8 cellular contexts compared by ENCODE assay signal in the genomic region with DNA sequence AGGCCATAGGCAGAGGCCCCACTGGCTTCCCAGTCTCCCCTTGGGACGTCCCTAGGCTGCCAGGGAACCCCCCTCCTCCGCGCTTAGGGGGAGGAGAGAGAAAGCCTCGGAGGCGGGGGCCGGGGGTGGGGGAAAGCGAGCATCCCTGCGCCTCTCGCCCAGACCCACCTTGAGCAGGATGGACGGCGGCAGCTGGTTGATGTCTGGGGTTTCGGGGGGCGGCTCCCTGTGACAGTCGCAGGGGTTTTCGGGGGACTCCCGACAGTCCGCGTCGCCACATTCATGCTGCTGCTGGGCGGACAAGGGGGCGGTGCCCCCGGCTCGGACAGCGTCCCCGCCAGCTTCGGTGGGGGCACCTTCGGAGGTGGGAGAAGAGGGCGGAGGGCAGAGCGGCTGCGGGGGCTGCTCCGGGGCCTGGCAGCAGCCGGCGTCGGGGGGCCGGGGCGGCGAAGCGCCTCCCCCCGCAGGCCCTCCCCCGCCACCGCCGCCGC. TPM values are rescaled to one million over a fixed set of nuclear protein-coding genes. Genes with fewer than 3 reads are reported as not detected.
A peak's percentile ranks its signal among the peaks of the same experiment; 100 is the strongest.
DNase-seq lines count a peak whose midpoint lies in the region; ATAC-seq, FAIRE-seq and TF ChIP-seq lines count a peak whose summit lies in the region.

No MANE protein-coding gene starts in this region.

- FAIRE-seq in GM12878 (lab: Jason Lieb, UNC), result no peak

- no peaks in the 10 kb centered on the region for H4K20me1 ChIP-seq in GM12878 (ENCODE audit: control insufficient read depth, insufficient read depth)

- H3K4me3 ChIP-seq in GM12878, result peak overlapping the region; percentile 76
- H3K4me3 ChIP-seq in iPS-20b (ENCODE audit: low read length), result peak overlapping the region; percentile 71

- DNase-seq in COLO668 (lab: John Stamatoyannopoulos, UW; ENCODE audit: unreplicated experiment), result peak; percentile 46
- peak; percentile 28 to 49 (median 36) for DNase-seq in T-helper 1 cell
- DNase-seq in GM12878 (ENCODE audit: low read depth, low spot score), result peak; percentile 43
- DNase-seq in stimulated activated CD4-positive, alpha-beta T cell treated with anti-CD3 and anti-CD28 coated beads, Interleukin-12 subunit alpha, Interleukin-12 subunit beta, amount 100 ng/mL, for 24 hours (ENCODE audit: low read depth in 2 of 2), result peak; percentile 18 to 45
- no peak for DNase-seq in SKM-1 (lab: John Stamatoyannopoulos, UW; ENCODE audit: unreplicated experiment)

- no peak for TF ChIP-seq CTCF in GM12878 (IDR thresholded peaks at IDR 0.05 in 2 of 3, conservative IDR thresholded peaks at IDR 0.05 in 1 of 3; ENCODE audit: control insufficient read depth in 2 of 3, extremely low read depth in 1 of 3, insufficient read depth in 1 of 3, low read depth in 3 of 3, low read length in 3 of 3)

- RAD21 ChIA-PET in GM12878 (lab: Charles Lee; ENCODE audit: unreplicated experiment), result interaction anchor here (1.0 to 1.6 kb wide), 2 partner anchors 35 to 568 kb away, joined by 3 to 4 read pairs; no protein-coding TSS in a partner anchor

- peaks cover 26% of the 10 kb centered on the region for H3K79me2 ChIP-seq in GM12878 (ENCODE audit: control insufficient read depth, insufficient read depth, low read length)

- H3K27me3 ChIP-seq in GM12878 (replicated peaks in 1 of 2; ENCODE audit: control insufficient read depth in 2 of 2, insufficient read depth in 2 of 2, low read length in 1 of 2), result no peaks in the 10 kb centered on the region
- no peaks in the 10 kb centered on the region for H3K27me3 ChIP-seq in iPS-20b (ENCODE audit: insufficient read depth, low read length)

- peak overlapping the region; percentile 59 for H2AFZ ChIP-seq in GM12878 (ENCODE audit: control insufficient read depth, low read depth, low read length)

- CTCF ChIA-PET in GM12878 (lab: Yijun Ruan, JAX), result interaction anchor here (0.7 to 2.4 kb wide), 3 partner anchors 35 to 376 kb away, joined by 3 to 8 read pairs (median 3); no protein-coding TSS in a partner anchor

- no TSS peak for BruUV-seq in GM12878 (replicated peaks; lab: Mats Ljungman, UMichigan)

- SMC1A ChIA-PET in GM12878 (lab: Charles Lee; ENCODE audit: uncharacterized antibody, unreplicated experiment), result interaction anchor here (0.5 to 1.4 kb wide), 4 partner anchors 35 to 1543 kb away, joined by 3 to 4 read pairs (median 4); no protein-coding TSS in a partner anchor

- H3K9me3 ChIP-seq in GM12878 (replicated peaks; ENCODE audit: control insufficient read depth, insufficient read depth, low read length) (no peaks in the 10 kb centered on the region; the same call in 1 of the 3 replicates), iPS-20b (ENCODE audit: insufficient read depth, low read depth, low read length) (peaks cover 6% of the 10 kb centered on the region; the same call in 1 of the 2 replicates)

- intact Hi-C loops in GM12878 (cut with micrococcal nuclease; ENCODE audit: unreplicated experiment), result loop anchor here (5.0 to 10.0 kb wide), 3 partner anchors 142 to 1314 kb away; no protein-coding TSS in a partner anchor

- POLR2A ChIA-PET in GM12878 (lab: Charles Lee), result interaction anchor here (0.6 kb wide), 1 partner anchor 19 kb away, joined by 3 read pairs; no protein-coding TSS in a partner anchor

- ATAC-seq in GM19372 (IDR thresholded peaks at IDR 0.05; ENCODE audit: low read depth, unreplicated experiment) (peak; percentile 28), HG03460 (IDR thresholded peaks at IDR 0.05; ENCODE audit: unreplicated experiment) (peak; percentile 36), GM12878 (peak; percentile 44)

- no peak for TF ChIP-seq RAD21 in GM12878 (IDR thresholded peaks at IDR 0.05; ENCODE audit: insufficient read depth, low read depth, low read length)

- no peak for TF ChIP-seq EP300 in GM12878 (IDR thresholded peaks at IDR 0.05; ENCODE audit: borderline replicate concordance in 1 of 2, control insufficient read depth in 1 of 2, low read depth in 2 of 2, low read length in 2 of 2)

- H3K4me2 ChIP-seq in GM12878 (ENCODE audit: control insufficient read depth, insufficient read depth), result peak overlapping the region; percentile 85

- H3K4me1 ChIP-seq in GM12878 (ENCODE audit: control insufficient read depth, insufficient read depth, low read length) (0 out of 2 replicates have a peak, but pooled peaks cover 2% of the 10 kb centered on the region), iPS-20b (ENCODE audit: insufficient read depth, low read length) (peaks cover 13% of the 10 kb centered on the region; the same call in 1 of the 2 replicates)

- in situ Hi-C loops in GM12878 (cut with MboI), result no loop called here

- TF ChIP-seq POLR2A in GM12878 (IDR thresholded peaks at IDR 0.05; ENCODE audit: low read depth, low read length), result peak; percentile 69

- H3K27ac ChIP-seq in GM12878 (ENCODE audit: control insufficient read depth, insufficient read depth) (peak overlapping the region; percentile 94), iPS-20b (ENCODE audit: low read length) (no peak overlapping the region)

- WGBS in GM12878 (ENCODE audit: insufficient coverage, insufficient replicate concordance, low lambda C conversion rate, missing lambda C conversion rate), result 2% methylated on average over 10 of the region's 43 CpGs

- H3K36me3 ChIP-seq in GM12878 (ENCODE audit: control insufficient read depth in 2 of 2, insufficient read depth in 2 of 2, low read length in 1 of 2) (no peaks in the 10 kb centered on the region), iPS-20b (ENCODE audit: insufficient read depth, low read depth, low read length) (no peaks in the 10 kb centered on the region)

- H3K9ac ChIP-seq in GM12878 (ENCODE audit: control insufficient read depth, insufficient read depth, low read length) (peak overlapping the region; percentile 94), iPS-20b (ENCODE audit: low read depth, low read length) (peak overlapping the region; percentile 40; the same call in 1 of the 2 replicates)

TF ChIP-seq in GM12878, 131 proteins besides CTCF, POLR2A, EP300 and RAD21 (continues in another document):
- TF ChIP-seq PBX3 (IDR thresholded peaks at IDR 0.05; ENCODE audit: insufficient replicate concordance, low read depth, low read length) (peak; percentile 89), TCF3 (IDR thresholded peaks at IDR 0.05; ENCODE audit: borderline replicate concordance, insufficient read depth, low read depth, low read length) (peak; percentile 97), WRNIP1 (IDR thresholded peaks at IDR 0.05; ENCODE audit: borderline replicate concordance, low read depth, low read length) (no peak), CBFB (IDR thresholded peaks at IDR 0.05; ENCODE audit: low read depth) (peak; percentile 62; the same call in 1 of the 2 replicates), MEF2B (IDR thresholded peaks at IDR 0.05; ENCODE audit: partially characterized antibody, poor library complexity, severe bottlenecking) (peak; percentile 67), NBN (IDR thresholded peaks at IDR 0.05) (peak; percentile 46; the same call in 1 of the 2 replicates), RUNX3 (IDR thresholded peaks at IDR 0.05; ENCODE audit: low read length) (peak; percentile 53), CREM (IDR thresholded peaks at IDR 0.05; ENCODE audit: low read depth) (peak; percentile 50), EGR1 (IDR thresholded peaks at IDR 0.05; ENCODE audit: borderline replicate concordance in 1 of 2, low read depth in 2 of 2, low read length in 2 of 2) (peak in 1 of 2 experiments; percentile 91; a peak in 2 of 3 replicates)
- TF ChIP-seq, protein P1, sequence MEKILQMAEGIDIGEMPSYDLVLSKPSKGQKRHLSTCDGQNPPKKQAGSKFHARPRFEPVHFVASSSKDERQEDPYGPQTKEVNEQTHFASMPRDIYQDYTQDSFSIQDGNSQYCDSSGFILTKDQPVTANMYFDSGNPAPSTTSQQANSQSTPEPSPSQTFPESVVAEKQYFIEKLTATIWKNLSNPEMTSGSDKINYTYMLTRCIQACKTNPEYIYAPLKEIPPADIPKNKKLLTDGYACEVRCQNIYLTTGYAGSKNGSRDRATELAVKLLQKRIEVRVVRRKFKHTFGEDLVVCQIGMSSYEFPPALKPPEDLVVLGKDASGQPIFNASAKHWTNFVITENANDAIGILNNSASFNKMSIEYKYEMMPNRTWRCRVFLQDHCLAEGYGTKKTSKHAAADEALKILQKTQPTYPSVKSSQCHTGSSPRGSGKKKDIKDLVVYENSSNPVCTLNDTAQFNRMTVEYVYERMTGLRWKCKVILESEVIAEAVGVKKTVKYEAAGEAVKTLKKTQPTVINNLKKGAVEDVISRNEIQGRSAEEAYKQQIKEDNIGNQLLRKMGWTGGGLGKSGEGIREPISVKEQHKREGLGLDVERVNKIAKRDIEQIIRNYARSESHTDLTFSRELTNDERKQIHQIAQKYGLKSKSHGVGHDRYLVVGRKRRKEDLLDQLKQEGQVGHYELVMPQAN (conservative IDR thresholded peaks at IDR 0.05), result no peak

RNA-seq across cellular contexts. Expression of gene FBXL17, which starts 1.3 kb away (rescaled TPM):
- 39.5 and 42.4 TPM in 2 replicates for total RNA-seq in GM12878 (2013; cell fraction: nucleolus; rRNA removed)
- total RNA-seq in GM12878 (2014; rRNA removed), result 3.8 and 7.3 TPM in 2 replicates
- total RNA-seq in GM12878 (2014; rRNA removed; fragmentation: Illumina TruSeq; extraction: Trizol), result 7.2 and 7.5 TPM in 2 replicates
- 8.4 and 9.0 TPM in 2 replicates for total RNA-seq in GM12878 (2021)
- 3.1 TPM for polyA plus RNA-seq in GM12878 (2011; ENCODE audit: low read depth)
- polyA plus RNA-seq in GM12878 (2011; rRNA removed), result 6.3 and 8.1 TPM in 2 replicates
- 2.7 and 3.3 TPM in 2 replicates for polyA plus RNA-seq in GM12878 (2011; cell fraction: cytosol; rRNA removed)
- 6.8 and 7.3 TPM in 2 replicates for polyA plus RNA-seq in GM12878 (2011; cell fraction: nucleus; rRNA removed)
- polyA plus RNA-seq in GM12878 (2012), result 5.6 TPM in 2 replicates
- polyA plus RNA-seq in GM12878 (2014; fragmentation: Illumina TruSeq; extraction: Trizol), result 4.8 and 6.8 TPM in 2 replicates
- polyA plus RNA-seq in GM12878 (2014; fragmentation: Nextera tagmentation; extraction: Ambion mirVana), result 1 to 10 TPM in 1 of 2 experiments, under 1 TPM in 1; 0.88 to 2.1 TPM
- 2.4 and 4.1 TPM in 2 replicates for polyA plus RNA-seq in GM12878 (2014; rRNA removed)
- 1 to 10 TPM; 1.4 to 2.3 TPM for polyA plus RNA-seq in GM12878 (2016; fragmentation: Nextera tagmentation; extraction: Ambion mirVana)
- polyA minus RNA-seq in GM12878 (2011; rRNA and poly(A)+ RNA removed), result 16.1 and 23.0 TPM in 2 replicates
- polyA minus RNA-seq in GM12878 (2011; cell fraction: cytosol; rRNA and poly(A)+ RNA removed), result 4.5 and 8.5 TPM in 2 replicates
- 43.4 and 79.5 TPM in 2 replicates for polyA minus RNA-seq in GM12878 (2011; cell fraction: nucleus; rRNA and poly(A)+ RNA removed)
